12 cellular contexts compared by ENCODE assay signal in the genomic region with DNA sequence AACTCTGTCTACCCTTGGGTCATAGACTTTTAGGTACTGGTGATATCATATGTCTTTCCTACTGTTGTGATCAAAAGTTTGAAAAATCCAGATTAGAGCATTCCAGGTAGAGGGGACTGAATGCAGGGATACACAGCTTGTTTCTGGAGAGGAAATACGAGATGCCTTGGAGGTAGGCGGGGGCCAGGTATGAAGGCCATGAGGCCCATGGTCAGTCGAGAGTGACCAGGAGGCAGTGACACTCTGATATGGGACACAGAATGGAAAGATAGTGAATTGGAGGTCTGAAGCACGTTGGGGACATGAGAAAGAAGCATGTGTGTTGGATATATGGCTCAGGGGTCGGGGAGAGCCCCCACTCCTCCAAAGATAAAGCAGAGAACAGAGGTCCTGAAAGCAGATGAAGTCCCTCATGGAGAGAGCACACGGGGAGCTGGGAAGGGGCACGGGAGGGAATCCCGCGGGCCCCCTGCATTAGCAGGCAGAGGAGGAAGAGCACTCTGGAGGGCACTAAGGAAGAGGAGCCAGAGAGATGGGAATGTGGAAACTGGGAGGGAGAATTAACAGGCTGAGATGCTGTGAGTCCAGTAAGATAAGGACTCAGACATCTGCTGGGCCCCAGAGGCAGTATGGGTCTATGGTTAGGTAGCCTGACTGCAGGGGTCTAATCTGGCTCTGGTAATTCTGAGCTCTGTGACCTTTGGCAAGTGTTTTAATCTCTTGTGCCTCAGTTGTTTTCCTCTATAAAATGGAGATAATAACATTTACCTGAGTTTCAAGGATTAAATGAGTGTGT. TPM values are rescaled to one million over a fixed set of nuclear protein-coding genes. Genes with fewer than 3 reads are reported as not detected.
DNase-seq lines count a peak whose midpoint lies in the region; ATAC-seq and TF ChIP-seq lines count a peak whose summit lies in the region.
"Had no signal": no experiment of that assay in that cellular context is flagged by ENCODE, and none has a peak within 500 bp of the region (broad histone marks: within the 10 kb centered on the region; RNA-seq: fewer than 3 reads in every experiment).

No MANE protein-coding gene starts in this region.

- H3K9me3 ChIP-seq in lower lobe of right lung: no peaks in the 10 kb centered on the region

- peaks cover 43% of the 10 kb centered on the region for H3K4me1 Mint-ChIP-seq in HFFc6 (ENCODE audit: low read depth)
- no peaks in the 10 kb centered on the region for H3K4me1 Mint-ChIP-seq in activated T-helper 17 cell treated with anti-CD3 and anti-CD28 coated beads, Interleukin-2, amount 50 U/mL, for 72 hours
- no peaks in the 10 kb centered on the region for H3K4me1 Mint-ChIP-seq in stimulated activated effector memory CD8-positive, alpha-beta T cell treated with anti-CD3 and anti-CD28 coated beads, Interleukin-12 subunit alpha, Interleukin-12 subunit beta, amount 100 ng/mL, for 72 hours

- intact Hi-C loops in lower lobe of right lung (cut with DNase I): no loop called here

- H3K4me3 Mint-ChIP-seq in HFFc6: peak overlapping the region; percentile 61
- no peak overlapping the region for H3K4me3 Mint-ChIP-seq in activated T-helper 17 cell treated with anti-CD3 and anti-CD28 coated beads, Interleukin-2, amount 50 U/mL, for 72 hours
- H3K4me3 Mint-ChIP-seq in stimulated activated effector memory CD8-positive, alpha-beta T cell treated with anti-CD3 and anti-CD28 coated beads, Interleukin-12 subunit alpha, Interleukin-12 subunit beta, amount 100 ng/mL, for 72 hours: no peak overlapping the region
- H3K4me3 Mint-ChIP-seq: CD4-positive, CD25-positive, alpha-beta regulatory T cell had no signal

- H3K27me3 ChIP-seq in lower lobe of right lung (ENCODE audit: low read depth): no peaks in the 10 kb centered on the region

- peak overlapping the region; percentile 18 for H3K27ac ChIP-seq in lower lobe of right lung
- H3K27ac ChIP-seq: KMS-11 had no signal

- no peaks in the 10 kb centered on the region; the same call in 1 of the 2 replicates for H3K27me3 Mint-ChIP-seq in HFFc6 (ENCODE audit: insufficient read depth)
- H3K27me3 Mint-ChIP-seq in activated T-helper 17 cell treated with anti-CD3 and anti-CD28 coated beads, Interleukin-2, amount 50 U/mL, for 72 hours: no peaks in the 10 kb centered on the region
- H3K27me3 Mint-ChIP-seq: CD4-positive, CD25-positive, alpha-beta regulatory T cell had no signal

- no peak for ATAC-seq in activated T-helper 17 cell treated with anti-CD3 and anti-CD28 coated beads, Interleukin-2, amount 50 U/mL, for 72 hours (replicated peaks)
- ATAC-seq in lower lobe of right lung: no peak
- no peak for ATAC-seq in stimulated activated effector memory CD8-positive, alpha-beta T cell treated with anti-CD3 and anti-CD28 coated beads, Interleukin-12 subunit alpha, Interleukin-12 subunit beta, amount 100 ng/mL, for 72 hours
- no peak for ATAC-seq in GM18511 (IDR thresholded peaks at IDR 0.05; ENCODE audit: unreplicated experiment)
- ATAC-seq: Right ventricle myocardium inferior had no signal

- no peaks in the 10 kb centered on the region for H3K36me3 ChIP-seq in lower lobe of right lung

- H3K36me3 Mint-ChIP-seq in HFFc6 (ENCODE audit: low read depth): no peaks in the 10 kb centered on the region
- no peaks in the 10 kb centered on the region for H3K36me3 Mint-ChIP-seq in activated T-helper 17 cell treated with anti-CD3 and anti-CD28 coated beads, Interleukin-2, amount 50 U/mL, for 72 hours (ENCODE audit: low read depth)
- H3K36me3 Mint-ChIP-seq in stimulated activated effector memory CD8-positive, alpha-beta T cell treated with anti-CD3 and anti-CD28 coated beads, Interleukin-12 subunit alpha, Interleukin-12 subunit beta, amount 100 ng/mL, for 72 hours: no peaks in the 10 kb centered on the region
- H3K36me3 Mint-ChIP-seq: CD4-positive, CD25-positive, alpha-beta regulatory T cell had no signal

- H3K27ac Mint-ChIP-seq in HFFc6: peak overlapping the region; percentile 79
- peak overlapping the region; percentile 5 for H3K27ac Mint-ChIP-seq in activated T-helper 17 cell treated with anti-CD3 and anti-CD28 coated beads, Interleukin-2, amount 50 U/mL, for 72 hours
- H3K27ac Mint-ChIP-seq in stimulated activated effector memory CD8-positive, alpha-beta T cell treated with anti-CD3 and anti-CD28 coated beads, Interleukin-12 subunit alpha, Interleukin-12 subunit beta, amount 100 ng/mL, for 72 hours: peak overlapping the region; percentile 35
- H3K27ac Mint-ChIP-seq: CD4-positive, CD25-positive, alpha-beta regulatory T cell had no signal

- TF ChIP-seq CTCF in HFFc6 (IDR thresholded peaks at IDR 0.05) (no peak), lower lobe of right lung (IDR thresholded peaks at IDR 0.05) (no peak), foreskin fibroblast (IDR thresholded peaks at IDR 0.05; ENCODE audit: low read depth, low read length) (no peak)

- peaks cover 28% of the 10 kb centered on the region for H3K4me1 ChIP-seq in lower lobe of right lung

- H3K4me3 ChIP-seq in lower lobe of right lung (no peak overlapping the region), foreskin fibroblast (ENCODE audit: low read depth in 1 of 2, low read length in 2 of 2) (no peak overlapping the region)

- DNase-seq in HFFc6 (no peak), lower lobe of right lung (no peak), foreskin fibroblast (no peak), NCI-H526 treated with DMSO at 0.1 percent for 48 hours (lab: John Stamatoyannopoulos, UW) (no peak)
- no peak for DNase-seq in stimulated activated effector memory CD8-positive, alpha-beta T cell treated with anti-CD3 and anti-CD28 coated beads, Interleukin-12 subunit alpha, Interleukin-12 subunit beta, amount 100 ng/mL, for 72 hours (ENCODE audit: low spot score in 2 of 2)
- DNase-seq: CD4-positive, CD25-positive, alpha-beta regulatory T cell; cortex of kidney; stimulated activated CD4-positive, alpha-beta T cell treated with anti-CD3 and anti-CD28 coated beads, Interleukin-1b, Interleukin-23, amount 100 ng/mL, for 48 hours had no signal

- H3K9me3 Mint-ChIP-seq in HFFc6: no peaks in the 10 kb centered on the region
- no peaks in the 10 kb centered on the region for H3K9me3 Mint-ChIP-seq in activated T-helper 17 cell treated with anti-CD3 and anti-CD28 coated beads, Interleukin-2, amount 50 U/mL, for 72 hours
- H3K9me3 Mint-ChIP-seq in stimulated activated effector memory CD8-positive, alpha-beta T cell treated with anti-CD3 and anti-CD28 coated beads, Interleukin-12 subunit alpha, Interleukin-12 subunit beta, amount 100 ng/mL, for 72 hours: no peaks in the 10 kb centered on the region

RNA-seq across cellular contexts. Expression of a gene that starts 15.9 kb away (rescaled TPM):
- 100 to 1,000 TPM; 257 to 368 (median 330) TPM for total RNA-seq in HFFc6 (2021; fragmentation: NEBNext Ultra II Directional; extraction: Animal tissue kit (Norgen Biotek cat#: 25700))
- total RNA-seq in activated T-helper 17 cell treated with anti-CD3 and anti-CD28 coated beads, Interleukin-2, amount 50 U/mL, for 72 hours: 100 to 1,000 TPM; 277 to 473 TPM
- total RNA-seq in lower lobe of right lung: 180 TPM

RNA-seq across cellular contexts. Expression of a gene that starts 30.9 kb away (rescaled TPM):
- total RNA-seq in HFFc6 (2021; fragmentation: NEBNext Ultra II Directional; extraction: Animal tissue kit (Norgen Biotek cat#: 25700)): 10 to 100 TPM; 37.4 to 44.9 (median 41.9) TPM
- 10 to 100 TPM; 24.4 to 34.3 TPM for total RNA-seq in activated T-helper 17 cell treated with anti-CD3 and anti-CD28 coated beads, Interleukin-2, amount 50 U/mL, for 72 hours
- total RNA-seq in lower lobe of right lung: 35.0 TPM

Comparison
In these comparisons a context has a peak if more than half of its experiments do, and no peak if none do; other contexts are left out.
1. H3K27ac Mint-ChIP-seq: peak in every context shown above with its lines; median percentile 79 in HFFc6; 35 in stimulated activated effector memory CD8-positive, alpha-beta T cell treated with anti-CD3 and anti-CD28 coated beads, Interleukin-12 subunit alpha, Interleukin-12 subunit beta, amount 100 ng/mL, for 72 hours; 5 in activated T-helper 17 cell treated with anti-CD3 and anti-CD28 coated beads, Interleukin-2, amount 50 U/mL, for 72 hours.